In the genomic region with DNA sequence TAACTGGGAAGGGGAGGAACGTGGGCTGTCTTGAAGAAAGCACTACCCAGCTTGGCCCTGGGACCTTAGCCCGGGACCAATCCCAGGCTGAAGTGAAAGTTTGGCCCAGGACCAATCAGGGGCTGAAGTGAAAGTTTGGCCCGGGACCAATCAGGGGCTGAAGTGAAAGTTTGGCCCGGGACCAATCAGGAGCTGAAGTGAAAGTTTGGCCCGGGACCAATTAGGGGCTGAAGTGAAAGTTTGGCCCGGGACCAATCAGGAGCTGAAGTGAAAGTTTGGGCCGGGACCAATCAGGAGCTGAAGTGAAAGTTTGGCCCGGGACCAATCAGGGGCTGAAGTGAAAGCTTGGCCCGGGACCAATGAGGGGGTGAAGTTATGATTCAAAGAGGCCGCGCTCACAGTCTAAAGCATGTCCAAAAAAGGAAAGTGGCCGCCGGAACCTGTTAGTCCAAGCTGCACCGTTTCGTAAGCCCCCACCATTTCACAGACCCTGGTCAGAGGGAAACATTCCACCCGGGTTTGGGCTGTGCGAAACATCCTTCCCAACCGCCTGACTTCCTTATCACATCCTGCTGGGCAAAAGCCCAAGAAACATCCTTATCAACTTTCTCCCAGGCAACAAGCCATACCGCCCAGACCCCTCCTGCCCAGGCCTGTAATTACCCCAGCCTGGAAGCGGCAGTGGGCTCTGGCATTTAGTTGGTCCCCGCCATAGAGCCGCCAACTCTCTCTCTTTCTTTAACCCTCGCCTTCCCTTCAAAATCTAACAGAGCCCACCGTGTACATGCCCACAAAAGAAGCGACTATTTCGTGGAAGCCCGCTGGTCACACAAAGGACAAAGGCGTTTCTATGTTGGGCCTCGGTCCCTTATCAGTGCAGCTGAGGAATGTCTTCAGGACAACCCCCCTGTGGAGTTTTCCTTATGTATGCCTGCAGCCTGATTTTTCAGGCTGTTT, we compare ENCODE assay signal across 8 cellular contexts. TPM values are rescaled to one million over a fixed set of nuclear protein-coding genes. Genes with fewer than 3 reads are reported as not detected.
A peak's percentile ranks its signal among the peaks of the same experiment; 100 is the strongest.
DNase-seq lines count a peak whose midpoint lies in the region; ATAC-seq and TF ChIP-seq lines count a peak whose summit lies in the region.

No MANE protein-coding gene starts in this region.

- H3K27ac ChIP-seq in PC-9, result no peak overlapping the region
- no peak overlapping the region for H3K27ac ChIP-seq in iPS-20b (ENCODE audit: low read length)

- H3K9me2 ChIP-seq in PC-9 (ENCODE audit: insufficient read depth), result no peaks in the 10 kb centered on the region

- H3K4me1 ChIP-seq in PC-9 (replicated peaks; ENCODE audit: insufficient read depth) (no peaks in the 10 kb centered on the region), iPS-20b (ENCODE audit: insufficient read depth, low read length) (no peaks in the 10 kb centered on the region), skeletal muscle satellite cell (ENCODE audit: control insufficient read depth, insufficient read depth, low read length) (no peaks in the 10 kb centered on the region)

- BruUV-seq in PC-9 (replicated peaks; lab: Mats Ljungman, UMichigan) (TSS peak; percentile 100), MCF 10A (replicated peaks; lab: Mats Ljungman, UMichigan) (no TSS peak)

- peaks cover 23% of the 10 kb centered on the region for H3K9me3 ChIP-seq in PC-9 (ENCODE audit: insufficient read depth, low read depth)
- H3K9me3 ChIP-seq in iPS-20b (ENCODE audit: insufficient read depth, low read depth, low read length), result peaks cover 67% of the 10 kb centered on the region
- peaks cover 4% of the 10 kb centered on the region for H3K9me3 ChIP-seq in skeletal muscle satellite cell (replicated peaks; ENCODE audit: low read length)

- peak overlapping the region; percentile 83 for H3K4me3 Mint-ChIP-seq in MCF 10A (ENCODE audit: unreplicated experiment)

- H3K4me2 ChIP-seq in PC-9 (peak overlapping the region; percentile 90), skeletal muscle satellite cell (ENCODE audit: low read length) (peak overlapping the region; percentile 98)

- TF ChIP-seq CTCF in PC-9 (conservative IDR thresholded peaks at IDR 0.05) (no peak), MCF 10A (IDR thresholded peaks at IDR 0.05; ENCODE audit: unreplicated experiment) (no peak)

- H3K79me2 ChIP-seq in PC-9 (ENCODE audit: low read depth), result peaks cover 8% of the 10 kb centered on the region; the same call in 1 of the 2 replicates

- POLR2A ChIA-PET in PC-9 (lab: Charles Lee; ENCODE audit: unreplicated experiment) (interaction anchor here (0.5 to 0.7 kb wide), 4 partner anchors 106 to 632 kb away, joined by 3 to 10 read pairs (median 5); a partner anchor contains a TSS), MCF 10A (lab: Yijun Ruan, JAX) (no interaction called here)

- peak; percentile 40 for ATAC-seq in GM21786 (IDR thresholded peaks at IDR 0.05; ENCODE audit: unreplicated experiment)
- no peak for ATAC-seq in HG03342 (IDR thresholded peaks at IDR 0.05; ENCODE audit: unreplicated experiment)
- ATAC-seq in HG03139 (IDR thresholded peaks at IDR 0.05; ENCODE audit: unreplicated experiment), result no peak

- H3K4me3 ChIP-seq in PC-9 (peak overlapping the region; percentile 81), iPS-20b (ENCODE audit: low read length) (peak overlapping the region; percentile 96), skeletal muscle satellite cell (ENCODE audit: low read length) (peak overlapping the region; percentile 85)

- CTCF ChIA-PET in PC-9 (lab: Charles Lee) (interaction anchor here (0.6 kb wide), 1 partner anchor 553 kb away, joined by 3 read pairs; no protein-coding TSS in a partner anchor), MCF 10A (lab: Yijun Ruan, JAX) (interaction anchor here (0.6 kb wide), 1 partner anchor 194 kb away, joined by 4 read pairs; no protein-coding TSS in a partner anchor)

- H3K36me3 Mint-ChIP-seq in MCF 10A (ENCODE audit: insufficient read depth, unreplicated experiment), result no peaks in the 10 kb centered on the region

- intact Hi-C loops in PC-9 (cut with micrococcal nuclease; ENCODE audit: unreplicated experiment) (loop anchor here (1.0 to 10.0 kb wide), 6 partner anchors 79 to 557 kb away; a partner anchor contains a TSS), MCF 10A (cut with micrococcal nuclease) (no loop called here)

- peaks cover 8% of the 10 kb centered on the region for H3K9me3 Mint-ChIP-seq in MCF 10A (ENCODE audit: unreplicated experiment)

- no peaks in the 10 kb centered on the region for H3K27me3 Mint-ChIP-seq in MCF 10A (ENCODE audit: insufficient read depth, unreplicated experiment)

- peak overlapping the region; percentile 97 for H2AFZ ChIP-seq in PC-9

- no peaks in the 10 kb centered on the region; the same call in 1 of the 2 replicates for H3F3A ChIP-seq in PC-9 (ENCODE audit: insufficient read depth, low read depth)

- peaks cover 9% of the 10 kb centered on the region for H3K4me1 Mint-ChIP-seq in MCF 10A (ENCODE audit: insufficient read depth, unreplicated experiment)

- no peaks in the 10 kb centered on the region for H4K20me1 ChIP-seq in PC-9 (ENCODE audit: insufficient read depth)

- H3K9ac ChIP-seq in iPS-20b (ENCODE audit: low read depth, low read length) (peak overlapping the region; percentile 91), skeletal muscle satellite cell (ENCODE audit: low read depth, low read length) (peak overlapping the region; percentile 80)

- peak overlapping the region; percentile 43 for H3K27ac Mint-ChIP-seq in MCF 10A (ENCODE audit: low read depth, unreplicated experiment)

- H3K27me3 ChIP-seq in PC-9 (ENCODE audit: insufficient read depth, low read depth), result no peaks in the 10 kb centered on the region
- no peaks in the 10 kb centered on the region for H3K27me3 ChIP-seq in iPS-20b (ENCODE audit: insufficient read depth, low read length)
- no peaks in the 10 kb centered on the region for H3K27me3 ChIP-seq in skeletal muscle satellite cell (ENCODE audit: control insufficient read depth, insufficient read depth, low read length)

- no peaks in the 10 kb centered on the region for H3K36me3 ChIP-seq in PC-9 (ENCODE audit: low read depth)
- H3K36me3 ChIP-seq in iPS-20b (ENCODE audit: insufficient read depth, low read depth, low read length), result peaks cover 2% of the 10 kb centered on the region; the same call in 1 of the 2 replicates
- H3K36me3 ChIP-seq in skeletal muscle satellite cell (ENCODE audit: insufficient read depth, low read length), result no peaks in the 10 kb centered on the region

- DNase-seq in CD1c-positive myeloid dendritic cell (ENCODE audit: extremely low spot score) (peak; percentile 67), PC-9 (peak; percentile 76), MCF 10A (ENCODE audit: unreplicated experiment) (no peak)

RNA-seq across cellular contexts. Expression of a gene that starts 1.1 kb away (rescaled TPM):
- total RNA-seq in PC-9 (2021) (4.0 and 6.0 TPM in 2 replicates), MCF 10A (2022) (0.84 and 1.2 TPM in 2 replicates)
- total RNA-seq in skeletal muscle satellite cell (2012; rRNA removed), result 4.2 and 5.1 TPM in 2 replicates
